Comparison of ENCODE assay signal across 1 cellular context in the genomic region with DNA sequence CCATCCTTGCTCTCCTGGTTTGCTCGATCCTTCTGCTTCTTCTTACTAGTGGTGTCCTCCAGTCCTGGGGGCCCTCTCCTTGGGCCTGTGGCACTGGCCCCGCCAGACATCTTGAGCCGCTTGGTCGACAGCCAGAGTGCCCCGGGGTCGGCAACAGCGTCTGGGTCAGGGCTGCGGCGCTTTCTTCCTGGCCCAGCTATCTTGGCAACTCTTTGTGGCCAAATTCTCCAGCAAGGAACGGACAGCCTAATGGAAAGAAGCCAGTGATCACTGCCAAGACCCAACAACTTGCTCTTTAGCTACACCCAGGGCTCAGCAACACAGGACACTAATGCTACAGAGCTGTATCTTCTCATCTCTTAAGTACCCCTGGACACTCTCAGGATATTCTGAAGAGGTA.
TF ChIP-seq lines count a peak whose summit lies in the region.

No MANE protein-coding gene starts in this region.

TF ChIP-seq in GM23338, 12 proteins besides CTCF, POLR2A, EP300 and RAD21 (continued from another document):
- no peak for TF ChIP-seq ZNF462 (CRISPR knock-in tag; IDR thresholded peaks at IDR 0.05)
- no peak for TF ChIP-seq NANOG (IDR thresholded peaks at IDR 0.05; ENCODE audit: borderline replicate concordance)
- TF ChIP-seq POLR2AphosphoS5 (IDR thresholded peaks at IDR 0.05; ENCODE audit: low read depth), result no peak
- TF ChIP-seq, protein P1, sequence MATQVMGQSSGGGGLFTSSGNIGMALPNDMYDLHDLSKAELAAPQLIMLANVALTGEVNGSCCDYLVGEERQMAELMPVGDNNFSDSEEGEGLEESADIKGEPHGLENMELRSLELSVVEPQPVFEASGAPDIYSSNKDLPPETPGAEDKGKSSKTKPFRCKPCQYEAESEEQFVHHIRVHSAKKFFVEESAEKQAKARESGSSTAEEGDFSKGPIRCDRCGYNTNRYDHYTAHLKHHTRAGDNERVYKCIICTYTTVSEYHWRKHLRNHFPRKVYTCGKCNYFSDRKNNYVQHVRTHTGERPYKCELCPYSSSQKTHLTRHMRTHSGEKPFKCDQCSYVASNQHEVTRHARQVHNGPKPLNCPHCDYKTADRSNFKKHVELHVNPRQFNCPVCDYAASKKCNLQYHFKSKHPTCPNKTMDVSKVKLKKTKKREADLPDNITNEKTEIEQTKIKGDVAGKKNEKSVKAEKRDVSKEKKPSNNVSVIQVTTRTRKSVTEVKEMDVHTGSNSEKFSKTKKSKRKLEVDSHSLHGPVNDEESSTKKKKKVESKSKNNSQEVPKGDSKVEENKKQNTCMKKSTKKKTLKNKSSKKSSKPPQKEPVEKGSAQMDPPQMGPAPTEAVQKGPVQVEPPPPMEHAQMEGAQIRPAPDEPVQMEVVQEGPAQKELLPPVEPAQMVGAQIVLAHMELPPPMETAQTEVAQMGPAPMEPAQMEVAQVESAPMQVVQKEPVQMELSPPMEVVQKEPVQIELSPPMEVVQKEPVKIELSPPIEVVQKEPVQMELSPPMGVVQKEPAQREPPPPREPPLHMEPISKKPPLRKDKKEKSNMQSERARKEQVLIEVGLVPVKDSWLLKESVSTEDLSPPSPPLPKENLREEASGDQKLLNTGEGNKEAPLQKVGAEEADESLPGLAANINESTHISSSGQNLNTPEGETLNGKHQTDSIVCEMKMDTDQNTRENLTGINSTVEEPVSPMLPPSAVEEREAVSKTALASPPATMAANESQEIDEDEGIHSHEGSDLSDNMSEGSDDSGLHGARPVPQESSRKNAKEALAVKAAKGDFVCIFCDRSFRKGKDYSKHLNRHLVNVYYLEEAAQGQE (IDR thresholded peaks at IDR 0.05; ENCODE audit: unreplicated experiment), result no peak
- TF ChIP-seq CREB1 (CRISPR knock-in tag; IDR thresholded peaks at IDR 0.05; ENCODE audit: low read depth), result no peak
- TF ChIP-seq ZNF114 (CRISPR knock-in tag; IDR thresholded peaks at IDR 0.05), result no peak
